ENCODE assay signal across 7 cellular contexts in the genomic region with DNA sequence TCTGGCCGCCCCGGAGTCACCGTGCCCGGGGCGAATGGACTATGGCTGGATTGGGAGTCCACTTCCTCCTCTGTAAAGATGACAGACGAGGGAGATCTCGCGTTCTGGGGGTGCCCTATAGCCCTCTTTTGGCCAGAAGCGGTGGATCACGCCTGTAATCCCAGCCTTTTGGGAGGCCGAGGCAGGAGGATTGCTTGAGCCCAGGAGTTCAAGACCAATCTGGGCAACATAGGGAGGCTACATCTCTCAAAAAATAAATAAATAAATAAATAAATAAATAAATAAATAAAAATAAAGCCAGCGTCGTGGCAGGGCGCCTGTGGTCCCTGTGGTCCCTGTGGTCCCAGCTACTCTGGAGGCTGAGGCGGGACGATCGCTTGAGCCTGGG. TPM values are rescaled to one million over a fixed set of nuclear protein-coding genes. Genes with fewer than 3 reads are reported as not detected.
A peak's percentile ranks its signal among the peaks of the same experiment; 100 is the strongest.
DNase-seq lines count a peak whose midpoint lies in the region; TF ChIP-seq lines count a peak whose summit lies in the region.
"Not testable (repeated sequence)": the region's sequence is repeated elsewhere in the genome, so short reads cannot be mapped to it uniquely, and the experiment has no call there.

No MANE protein-coding gene starts in this region.

- H3K27me3 ChIP-seq in mammary epithelial cell (ENCODE audit: insufficient read depth, low read length); mesenchymal stem cell (ENCODE audit: control insufficient read depth in 1 of 2, insufficient read depth in 1 of 2, low read length in 2 of 2): not testable (repeated sequence)

- peak overlapping the region; percentile 96 for H2AFZ ChIP-seq in mammary epithelial cell (ENCODE audit: low read depth, low read length)
- H2AFZ ChIP-seq in mesenchymal stem cell (ENCODE audit: low read depth, low read length): not testable (repeated sequence)

- H3K9ac ChIP-seq in mammary epithelial cell (ENCODE audit: insufficient read depth, low read length) (peak overlapping the region; percentile 32), mesenchymal stem cell (ENCODE audit: low read length) (peak overlapping the region; percentile 92)

- not testable (repeated sequence) for H2BK120ac ChIP-seq in mesenchymal stem cell (ENCODE audit: low read depth, low read length)

- not testable (repeated sequence) for H4K20me1 ChIP-seq in mammary epithelial cell (ENCODE audit: insufficient read depth, low read length)

- H3K4me2 ChIP-seq in mammary epithelial cell (ENCODE audit: insufficient read depth, low read depth, low read length) (peak overlapping the region; percentile 51), mesenchymal stem cell (ENCODE audit: low read length, poor library complexity, severe bottlenecking) (peak overlapping the region; percentile 66)

- not testable (repeated sequence) for H2BK12ac ChIP-seq in mesenchymal stem cell (ENCODE audit: low read length in 2 of 2)

- CTCF ChIA-PET in mammary epithelial cell (lab: Charles Lee; ENCODE audit: low non-redundant PET): not testable (repeated sequence)

- TF ChIP-seq CTCF in GM12865 (IDR thresholded peaks at IDR 0.05; ENCODE audit: insufficient read depth, low read depth, low read length, missing control alignments); mammary epithelial cell (conservative IDR thresholded peaks at IDR 0.05 in 1 of 2, IDR thresholded peaks at IDR 0.05 in 1 of 2; ENCODE audit: extremely low read depth in 1 of 2, insufficient read depth in 1 of 2, low read depth in 1 of 2, low read length in 2 of 2): not testable (repeated sequence)

- H3K79me2 ChIP-seq in mammary epithelial cell (ENCODE audit: insufficient read depth, low read length): not testable (repeated sequence)

- BruUV-seq in mammary epithelial cell (replicated peaks; lab: Mats Ljungman, UMichigan): not testable (repeated sequence)

- intact Hi-C loops in mammary epithelial cell (cut with micrococcal nuclease): not testable (repeated sequence)

- H3K18ac ChIP-seq in mesenchymal stem cell (ENCODE audit: low read depth in 1 of 2, low read length in 2 of 2): not testable (repeated sequence)

- in situ Hi-C loops in mammary epithelial cell (cut with MboI; ENCODE audit: low sequenced_read_pairs in 2 of 2): not testable (repeated sequence)

- 0% methylated on average over 2 of the region's 17 CpGs for WGBS in mammary epithelial cell (ENCODE audit: low coverage, missing lambda C conversion rate)
- 7% methylated on average over 3 of the region's 17 CpGs for WGBS in mesenchymal stem cell

- H2AK5ac ChIP-seq in mesenchymal stem cell (ENCODE audit: low read length, severe bottlenecking): not testable (repeated sequence)

- peak; percentile 2 for DNase-seq in GM12865 (ENCODE audit: low read depth)
- DNase-seq in MV-4-11 (lab: John Stamatoyannopoulos, UW): peak; percentile 24
- peak; percentile 10 for DNase-seq in activated CD4-positive, alpha-beta T cell treated with anti-CD3 and anti-CD28 coated beads for 48 hours
- peak; percentile 12 for DNase-seq in mammary epithelial cell
- peak; percentile 3 for DNase-seq in foreskin melanocyte
- DNase-seq in mesenchymal stem cell: peak; percentile 15
- not testable (repeated sequence) for DNase-seq in skeletal muscle cell (ENCODE audit: low read depth)

- H3K4me3 ChIP-seq in GM12865 (ENCODE audit: low read depth, low read length): peak overlapping the region; percentile 66
- peak overlapping the region; percentile 34 to 49 (median 42) for H3K4me3 ChIP-seq in mammary epithelial cell (replicated peaks in 1 of 3; ENCODE audit: insufficient read depth in 1 of 3, low read depth in 2 of 3, low read length in 3 of 3)
- peak overlapping the region; percentile 46 to 88 for H3K4me3 ChIP-seq in mesenchymal stem cell (ENCODE audit: insufficient read depth in 1 of 2, low read depth in 1 of 2, low read length in 2 of 2)
- peak overlapping the region; percentile 71 for H3K4me3 ChIP-seq in skeletal muscle cell (ENCODE audit: low read depth, low read length)

- H3K79me1 ChIP-seq in mesenchymal stem cell (replicated peaks; ENCODE audit: low read length, poor library complexity, severe bottlenecking): not testable (repeated sequence)

- H3K9me3 ChIP-seq in mammary epithelial cell (replicated peaks; ENCODE audit: insufficient read depth, low read length); mesenchymal stem cell (ENCODE audit: control insufficient read depth, low read length): not testable (repeated sequence)

- not testable (repeated sequence) for H2BK5ac ChIP-seq in mesenchymal stem cell (ENCODE audit: low read depth, low read length, poor library complexity, severe bottlenecking)

- peak overlapping the region; percentile 48 for H3K27ac ChIP-seq in mammary epithelial cell (ENCODE audit: insufficient read depth, low read depth, low read length)
- peak overlapping the region; percentile 87 for H3K27ac ChIP-seq in mesenchymal stem cell (ENCODE audit: low read length, poor library complexity, severe bottlenecking)

- H4K91ac ChIP-seq in mesenchymal stem cell (ENCODE audit: low read length): not testable (repeated sequence)

- peak overlapping the region; percentile 72 for H4K8ac ChIP-seq in mesenchymal stem cell (ENCODE audit: low read length)

- not testable (repeated sequence) for H3K4me1 ChIP-seq in mammary epithelial cell (ENCODE audit: insufficient read depth, low read length); mesenchymal stem cell (ENCODE audit: control insufficient read depth, insufficient read depth, low read depth, low read length)

- H3K36me3 ChIP-seq in mammary epithelial cell (ENCODE audit: insufficient read depth, low read length); mesenchymal stem cell (ENCODE audit: control insufficient read depth in 1 of 2, insufficient read depth in 2 of 2, low read depth in 1 of 2, low read length in 2 of 2): not testable (repeated sequence)

- not testable (repeated sequence) for H3K14ac ChIP-seq in mesenchymal stem cell (ENCODE audit: low read length in 2 of 2)

- dilution Hi-C loops in mammary epithelial cell (cut with HindIII; ENCODE audit: low sequenced_read_pairs): not testable (repeated sequence)

- H2BK15ac ChIP-seq in mesenchymal stem cell (ENCODE audit: low read depth, poor library complexity, severe bottlenecking): not testable (repeated sequence)

- H3K23ac ChIP-seq in mesenchymal stem cell (ENCODE audit: low read length in 2 of 2): not testable (repeated sequence)

- H3K4ac ChIP-seq in mesenchymal stem cell (ENCODE audit: low read depth in 1 of 2, low read length in 2 of 2): peak overlapping the region in 1 of 2 experiments; percentile 37

RNA-seq across cellular contexts. Expression of a gene that starts 30.4 kb away (rescaled TPM):
- 1 to 10 TPM; 1.2 to 8.0 TPM for total RNA-seq in mammary epithelial cell
- polyA plus RNA-seq in mammary epithelial cell: 4.9 TPM
- 2.9 TPM for polyA minus RNA-seq in mammary epithelial cell
- 3.1 TPM for polyA plus RNA-seq in mesenchymal stem cell (2013, experiment 1 of 2)
- polyA plus RNA-seq in mesenchymal stem cell (2013, experiment 2 of 2): 2.6 TPM
